In genomic region chr3:151281671-151282334, GRCh38 we compare ENCODE assay signal across 21 cellular contexts. TPM values are rescaled to one million over a fixed set of nuclear protein-coding genes. Genes with fewer than 3 reads are reported as not detected.
DNase-seq lines count a peak whose midpoint lies in the region; ATAC-seq and TF ChIP-seq lines count a peak whose summit lies in the region.
"Had no signal": no experiment of that assay in that cellular context is flagged by ENCODE, and none has a peak within 500 bp of the region (broad histone marks: within the 10 kb centered on the region; RNA-seq: fewer than 3 reads in every experiment).

No MANE protein-coding gene starts in this region.

- ATAC-seq in left ventricle myocardium superior (peak; percentile 61), HG03469 (IDR thresholded peaks at IDR 0.05; ENCODE audit: unreplicated experiment) (no peak)
- ATAC-seq: GM12878, K562, left lung had no signal

- in situ Hi-C loops in astrocyte of the spinal cord (cut with HindIII; ENCODE audit: low sequenced_read_pairs): no loop called here

- intact Hi-C loops in left ventricle myocardium superior (cut with micrococcal nuclease): loop anchor here (2.0 kb wide), 2 partner anchors 53 to 113 kb away; no protein-coding TSS in a partner anchor

- H3K27me3 Mint-ChIP-seq in type B pancreatic cell: no peaks in the 10 kb centered on the region
- H3K27me3 Mint-ChIP-seq: CD8-positive, alpha-beta memory T cell had no signal

- no peak overlapping the region for H3K4me3 Mint-ChIP-seq in type B pancreatic cell
- H3K4me3 Mint-ChIP-seq: CD8-positive, alpha-beta memory T cell had no signal

- no peak overlapping the region for H3K27ac Mint-ChIP-seq in type B pancreatic cell

- TF ChIP-seq CTCF in astrocyte of the spinal cord (IDR thresholded peaks at IDR 0.05; ENCODE audit: low read depth, low read length) (no peak), type B pancreatic cell (conservative IDR thresholded peaks at IDR 0.05) (no peak)

- no peaks in the 10 kb centered on the region for H3K36me3 Mint-ChIP-seq in type B pancreatic cell
- H3K36me3 Mint-ChIP-seq: CD8-positive, alpha-beta memory T cell had no signal

- H3K9me3 Mint-ChIP-seq in type B pancreatic cell: no peaks in the 10 kb centered on the region
- H3K9me3 Mint-ChIP-seq: CD8-positive, alpha-beta memory T cell had no signal

- H3K4me3 ChIP-seq in astrocyte of the spinal cord (ENCODE audit: low read depth, low read length): no peak overlapping the region
- no peak overlapping the region for H3K4me3 ChIP-seq in skeletal muscle cell (ENCODE audit: low read depth, low read length)
- H3K4me3 ChIP-seq: GM12878, GM23248, K562, left lung, tibial artery had no signal

- peaks cover 24% of the 10 kb centered on the region for H3K4me1 Mint-ChIP-seq in type B pancreatic cell (ENCODE audit: unreplicated experiment)

- DNase-seq in HCEC 1CT (peak; percentile 10), astrocyte of the spinal cord (ENCODE audit: low read depth, low spot score) (peak; percentile 43), left ventricle myocardium superior (no peak), skeletal muscle cell (ENCODE audit: low read depth) (peak; percentile 47), type B pancreatic cell (ENCODE audit: extremely low spot score, unreplicated experiment) (no peak), NCI-H524 treated with DMSO at 0.1 percent for 48 hours (lab: John Stamatoyannopoulos, UW) (no peak)
- DNase-seq: activated CD4-positive, alpha-beta T cell treated with anti-CD3 and anti-CD28 coated beads for 4 hours; caudate nucleus; CD8-positive, alpha-beta memory T cell; glutamatergic neuron; GM23248; left lung; SIG-M5; stimulated activated CD4-positive, alpha-beta T cell treated with anti-CD3 and anti-CD28 coated beads, Interleukin-15, amount 100 ng/mL, for 24 hours; tibial artery had no signal

RNA-seq across cellular contexts. Expression of gene P2RY14, which starts 3.5 kb away (rescaled TPM):
- total RNA-seq in left ventricle myocardium superior: 4.4 TPM
- 0.14 and 0.60 TPM in 2 replicates for total RNA-seq in type B pancreatic cell (ENCODE audit: low replicate concordance)
- total RNA-seq: epithelial cell of proximal tubule, GM23248, K562, renal cortical epithelial cell had no signal

RNA-seq across cellular contexts. Expression of gene GPR87, which starts 34.8 kb away (rescaled TPM):
- total RNA-seq in left ventricle myocardium superior (not detected), type B pancreatic cell (ENCODE audit: low replicate concordance) (5.5 and 28.9 TPM in 2 replicates)
- total RNA-seq: K562 had no signal

RNA-seq across cellular contexts. Expression of gene P2RY13, which starts 47.5 kb away (rescaled TPM):
- 1.2 TPM for total RNA-seq in left ventricle myocardium superior
- not detected in 2 replicates for total RNA-seq in type B pancreatic cell (ENCODE audit: low replicate concordance)
- total RNA-seq: CD8-positive, alpha-beta memory T cell; epithelial cell of proximal tubule; GM12878; GM23248; K562; renal cortical epithelial cell; T-helper 1 cell treated with Interleukin-12 subunit alpha and Interleukin-12 subunit beta and Interleukin-4 antibody, amounts not matched to agents 30 ng/mL and 1 ng/mL, for 36 hours had no signal

Comparison
In these comparisons a context has a peak if more than half of its experiments do, and no peak if none do; other contexts are left out.
1. DNase-seq: peak in HCEC 1CT (single experiment), astrocyte of the spinal cord (single experiment) and skeletal muscle cell (single experiment); none in left ventricle myocardium superior (single experiment), type B pancreatic cell (single experiment) and NCI-H524 treated with DMSO at 0.1 percent for 48 hours (single experiment).